In genomic region chr3:33612641-33613040, GRCh38 we compare ENCODE assay signal across 22 cellular contexts.
"Had no signal": no experiment of that assay in that cellular context is flagged by ENCODE, and none has a peak within 500 bp of the region (broad histone marks: within the 10 kb centered on the region; RNA-seq: fewer than 3 reads in every experiment).

No MANE protein-coding gene starts in this region.

- H3K4me1 ChIP-seq: gastrocnemius medialis, heart right ventricle, pancreas, prostate gland, sigmoid colon, transverse colon had no signal

- FAIRE-seq: pancreas had no signal

- H3K27ac ChIP-seq: gastrocnemius medialis, heart right ventricle, pancreas, prostate gland, sigmoid colon, skin epidermis, thoracic aorta, transverse colon had no signal

- H3K4me3 ChIP-seq: gastrocnemius medialis, heart right ventricle, pancreas, prostate gland, sigmoid colon, skin epidermis, thoracic aorta, transverse colon had no signal

- ATAC-seq: esophagus mucosa; gastrocnemius medialis; heart right ventricle; left lobe of liver; pancreas; stimulated activated naive B cell treated with anti-CD40 and anti-IgM and Interleukin-4, amounts not matched to agents 10 μg/mL and 1 μg/mL and 100 μg/mL, for 72 hours; stimulated activated naive CD8-positive, alpha-beta T cell treated with anti-CD3 and anti-CD28 coated beads, Interleukin-15, amount 100 ng/mL, for 72 hours had no signal

- H3K27me3 ChIP-seq: gastrocnemius medialis, heart right ventricle, pancreas, sigmoid colon, transverse colon had no signal

- H3K36me3 ChIP-seq: pancreas, prostate gland, thoracic aorta had no signal

- DNase-seq: central memory CD4-positive, alpha-beta T cell; endodermal cell; gastrocnemius medialis; heart right ventricle; hypothalamus; islet precursor cell; mesendoderm; naive B cell; occipital lobe; pancreas; retina; sigmoid colon; stimulated activated CD4-positive, alpha-beta T cell treated with anti-CD3 and anti-CD28 coated beads, Interleukin-2, amount 100 ng/mL, for 24 hours; stimulated activated CD4-positive, alpha-beta T cell treated with anti-CD3 and anti-CD28 coated beads, Interleukin-4, amount 100 ng/mL, for 4 hours; stimulated activated naive B cell treated with anti-CD40 and anti-IgM and Interleukin-4, amounts not matched to agents 10 μg/mL and 1 μg/mL and 100 μg/mL, for 72 hours; stimulated activated naive CD8-positive, alpha-beta T cell treated with anti-CD3 and anti-CD28 coated beads, Interleukin-15, amount 100 ng/mL, for 72 hours; transverse colon had no signal

- H3K9me3 ChIP-seq: gastrocnemius medialis, heart right ventricle, pancreas, prostate gland, sigmoid colon, thoracic aorta, transverse colon had no signal
